ENCODE assay signal across 15 cellular contexts in genomic region chr13:46605089-46605488, GRCh38. TPM values are rescaled to one million over a fixed set of nuclear protein-coding genes. Genes with fewer than 3 reads are reported as not detected.
DNase-seq lines count a peak whose midpoint lies in the region; ATAC-seq and TF ChIP-seq lines count a peak whose summit lies in the region.
"Had no signal": no experiment of that assay in that cellular context is flagged by ENCODE, and none has a peak within 500 bp of the region (broad histone marks: within the 10 kb centered on the region; RNA-seq: fewer than 3 reads in every experiment).

No MANE protein-coding gene starts in this region.

- no peak overlapping the region for H3K4ac ChIP-seq in mesenchymal stem cell (ENCODE audit: low read depth in 1 of 2, low read length in 2 of 2)

- TSS peak; percentile 27 for BruUV-seq in Caco-2 (replicated peaks; lab: Mats Ljungman, UMichigan)

- intact Hi-C loops in Caco-2 (cut with micrococcal nuclease; ENCODE audit: unreplicated experiment) = no loop called here
- intact Hi-C loops in colonic mucosa (cut with DNase I) = no loop called here
- intact Hi-C loops in left lung (cut with DNase I) = no loop called here
- intact Hi-C loops in spleen (cut with DNase I; ENCODE audit: low total_unique reads) = no loop called here

- H4K8ac ChIP-seq in mesenchymal stem cell (ENCODE audit: low read length) = no peak overlapping the region

- no peak overlapping the region for H3K9ac ChIP-seq in colonic mucosa (ENCODE audit: low read depth in 2 of 2, low read length in 2 of 2)
- no peak overlapping the region for H3K9ac ChIP-seq in mesenchymal stem cell (ENCODE audit: low read length)

- H3K27ac Mint-ChIP-seq in Caco-2 (ENCODE audit: unreplicated experiment) (peak overlapping the region; percentile 88), HFFc6 (no peak overlapping the region; the same call in 1 of the 2 replicates)
- H3K27ac Mint-ChIP-seq: activated CD8-positive, alpha-beta memory T cell treated with anti-CD3 and anti-CD28 coated beads, Interleukin-2, amount 10 ng/mL, durations not matched to agents 7 days and 5 days; T-cell had no signal

- H3K36me3 ChIP-seq in Caco-2 (ENCODE audit: control insufficient read depth, insufficient read depth, low read length) (no peaks in the 10 kb centered on the region; the same call in 1 of the 2 replicates), colonic mucosa (no peaks in the 10 kb centered on the region), left lung (no peaks in the 10 kb centered on the region), spleen (no peaks in the 10 kb centered on the region), mesenchymal stem cell (ENCODE audit: control insufficient read depth in 1 of 2, insufficient read depth in 2 of 2, low read depth in 1 of 2, low read length in 2 of 2) (no peaks in the 10 kb centered on the region)
- H3K36me3 ChIP-seq: MG63 had no signal

- H3K9me3 Mint-ChIP-seq in Caco-2 (ENCODE audit: unreplicated experiment) (no peaks in the 10 kb centered on the region), HFFc6 (no peaks in the 10 kb centered on the region)
- H3K9me3 Mint-ChIP-seq: activated B cell treated with CpG ODN at 0.5 μM for 24 hours, T-cell had no signal

- POLR2A ChIA-PET in Caco-2 (lab: Charles Lee) = interaction anchor here (0.5 kb wide), 1 partner anchor 580 kb away, joined by 5 read pairs; no protein-coding TSS in a partner anchor

- no peak for DNase-seq in Caco-2
- DNase-seq in colonic mucosa = no peak
- DNase-seq in left lung = no peak
- no peak for DNase-seq in spleen
- DNase-seq in mesenchymal stem cell = no peak
- DNase-seq in AG20443 (ENCODE audit: low spot score) = no peak
- no peak for DNase-seq in H4 (ENCODE audit: low spot score)
- DNase-seq in HFFc6 = no peak
- DNase-seq: activated B cell treated with CpG ODN at 0.5 μM for 24 hours; activated CD8-positive, alpha-beta memory T cell treated with anti-CD3 and anti-CD28 coated beads, Interleukin-2, amount 10 ng/mL, durations not matched to agents 7 days and 5 days; activated naive CD4-positive, alpha-beta T cell treated with Interleukin-2 at 50 U/mL for 16 hours; MG63; NCI-H2081; NCI-H69; T-cell had no signal

- H3K23ac ChIP-seq in mesenchymal stem cell (ENCODE audit: low read length in 2 of 2) = no peak overlapping the region

- H2BK5ac ChIP-seq in mesenchymal stem cell (ENCODE audit: low read depth, low read length, poor library complexity, severe bottlenecking) = no peak overlapping the region

- H3K18ac ChIP-seq in mesenchymal stem cell (ENCODE audit: low read depth in 1 of 2, low read length in 2 of 2) = no peak overlapping the region

- H3K79me1 ChIP-seq in mesenchymal stem cell (replicated peaks; ENCODE audit: low read length, poor library complexity, severe bottlenecking) = peaks cover 11% of the 10 kb centered on the region

- H4K91ac ChIP-seq in mesenchymal stem cell (ENCODE audit: low read length) = no peak overlapping the region

- H3K4me3 ChIP-seq in Caco-2 (ENCODE audit: low read depth, low read length) (no peak overlapping the region), colonic mucosa (no peak overlapping the region), left lung (no peak overlapping the region), spleen (no peak overlapping the region), mesenchymal stem cell (ENCODE audit: insufficient read depth in 1 of 2, low read depth in 1 of 2, low read length in 2 of 2) (no peak overlapping the region)
- H3K4me3 ChIP-seq: MG63 had no signal

- H3K27ac ChIP-seq in colonic mucosa = peak overlapping the region; percentile 10
- peak overlapping the region in 1 of 2 donors; percentile 53 for H3K27ac ChIP-seq in left lung
- H3K27ac ChIP-seq in spleen = peak overlapping the region in 7 of 8 donors; percentile 46 to 77 (median 58)
- H3K27ac ChIP-seq in mesenchymal stem cell (ENCODE audit: low read length, poor library complexity, severe bottlenecking) = no peak overlapping the region

- ATAC-seq in left lung = peak; percentile 73
- ATAC-seq: activated CD8-positive, alpha-beta memory T cell treated with anti-CD3 and anti-CD28 coated beads, Interleukin-2, amount 10 ng/mL, durations not matched to agents 7 days and 5 days; T-cell had no signal

- no peak overlapping the region for H2BK15ac ChIP-seq in mesenchymal stem cell (ENCODE audit: low read depth, poor library complexity, severe bottlenecking)

- H3K27me3 ChIP-seq in Caco-2 (replicated peaks; ENCODE audit: control insufficient read depth, insufficient read depth, low read length) (no peaks in the 10 kb centered on the region), colonic mucosa (no peaks in the 10 kb centered on the region), left lung (no peaks in the 10 kb centered on the region), spleen (replicated peaks in 1 of 7) (no peaks in the 10 kb centered on the region), mesenchymal stem cell (ENCODE audit: control insufficient read depth in 1 of 2, insufficient read depth in 1 of 2, low read length in 2 of 2) (no peaks in the 10 kb centered on the region)
- H3K27me3 ChIP-seq: MG63 had no signal

- H3K4me1 Mint-ChIP-seq in Caco-2 (ENCODE audit: low read depth, unreplicated experiment) (peaks cover 78% of the 10 kb centered on the region), HFFc6 (ENCODE audit: low read depth) (peaks cover 65% of the 10 kb centered on the region)

- H3K27me3 Mint-ChIP-seq in Caco-2 (ENCODE audit: insufficient read depth, unreplicated experiment) = no peaks in the 10 kb centered on the region
- no peaks in the 10 kb centered on the region for H3K27me3 Mint-ChIP-seq in HFFc6 (ENCODE audit: insufficient read depth)
- H3K27me3 Mint-ChIP-seq: activated B cell treated with CpG ODN at 0.5 μM for 24 hours; activated CD8-positive, alpha-beta memory T cell treated with anti-CD3 and anti-CD28 coated beads, Interleukin-2, amount 10 ng/mL, durations not matched to agents 7 days and 5 days; T-cell had no signal

- H3K4me1 ChIP-seq in Caco-2 (peaks cover 100% of the 10 kb centered on the region), colonic mucosa (peaks cover 10% of the 10 kb centered on the region), left lung (peaks cover 23 to 80% of the 10 kb centered on the region in 2 donors), spleen (peaks cover 36 to 100% (median 96%) of the 10 kb centered on the region in 6 donors), mesenchymal stem cell (ENCODE audit: control insufficient read depth, insufficient read depth, low read depth, low read length) (peaks cover 24% of the 10 kb centered on the region)

- H3K9me3 ChIP-seq in Caco-2 (no peaks in the 10 kb centered on the region), colonic mucosa (no peaks in the 10 kb centered on the region), left lung (no peaks in the 10 kb centered on the region), spleen (no peaks in the 10 kb centered on the region), mesenchymal stem cell (ENCODE audit: control insufficient read depth, low read length) (no peaks in the 10 kb centered on the region)
- H3K9me3 ChIP-seq: MG63 had no signal

- no peak overlapping the region for H2BK12ac ChIP-seq in mesenchymal stem cell (ENCODE audit: low read length in 2 of 2)

- no peak for TF ChIP-seq POLR2A in spleen (IDR thresholded peaks at IDR 0.05)

- peak overlapping the region; percentile 42 for H3K4me3 Mint-ChIP-seq in Caco-2 (ENCODE audit: unreplicated experiment)
- H3K4me3 Mint-ChIP-seq in HFFc6 = no peak overlapping the region
- H3K4me3 Mint-ChIP-seq: activated CD8-positive, alpha-beta memory T cell treated with anti-CD3 and anti-CD28 coated beads, Interleukin-2, amount 10 ng/mL, durations not matched to agents 7 days and 5 days; T-cell had no signal

- CTCF ChIA-PET in Caco-2 (lab: Charles Lee) = no interaction called here

- no peak overlapping the region for H2AK5ac ChIP-seq in mesenchymal stem cell (ENCODE audit: low read length, severe bottlenecking)

- no peak overlapping the region for H2AFZ ChIP-seq in mesenchymal stem cell (ENCODE audit: low read depth, low read length)

- no peak overlapping the region for H3K14ac ChIP-seq in mesenchymal stem cell (ENCODE audit: low read length in 2 of 2)

- 57 to 78% (median 75%) methylated on average over 4 of the region's 4 CpGs for WGBS in spleen, 5 donors
- 93% methylated on average over 4 of the region's 4 CpGs for WGBS in mesenchymal stem cell

- no peak overlapping the region for H3K4me2 ChIP-seq in mesenchymal stem cell (ENCODE audit: low read length, poor library complexity, severe bottlenecking)

- H3K36me3 Mint-ChIP-seq in Caco-2 (ENCODE audit: insufficient read depth, unreplicated experiment) (peaks cover 28% of the 10 kb centered on the region), HFFc6 (ENCODE audit: low read depth) (no peaks in the 10 kb centered on the region)
- H3K36me3 Mint-ChIP-seq: activated CD8-positive, alpha-beta memory T cell treated with anti-CD3 and anti-CD28 coated beads, Interleukin-2, amount 10 ng/mL, durations not matched to agents 7 days and 5 days; T-cell had no signal

- TF ChIP-seq CTCF in Caco-2 (IDR thresholded peaks at IDR 0.05; ENCODE audit: insufficient read depth in 1 of 2, low read depth in 1 of 2, low read length in 1 of 2, severe bottlenecking in 1 of 2, unreplicated experiment in 1 of 2) (no peak), colonic mucosa (IDR thresholded peaks at IDR 0.05) (no peak), left lung (IDR thresholded peaks at IDR 0.05) (no peak), spleen (IDR thresholded peaks at IDR 0.05 in 8 of 11, conservative IDR thresholded peaks at IDR 0.05 in 3 of 11) (no peak), HFFc6 (IDR thresholded peaks at IDR 0.05) (no peak)

- no peak overlapping the region for H2BK120ac ChIP-seq in mesenchymal stem cell (ENCODE audit: low read depth, low read length)

RNA-seq across cellular contexts. Expression of gene LRCH1, which starts 52.1 kb away (rescaled TPM):
- total RNA-seq in Caco-2 (2022) (27.0 and 30.7 TPM in 2 replicates), colonic mucosa (10 to 100 TPM; 12.8 to 19.6 TPM), left lung (10 to 100 TPM; 16.1 to 17.7 TPM), spleen (10 to 100 TPM; 31.0 to 41.6 (median 38.6) TPM)
- polyA plus RNA-seq in spleen = 10 to 100 TPM in 1 of 3 donors, 1 to 10 TPM in 2; 7.4 to 10.0 (median 7.4) TPM
- 8.2 TPM for polyA plus RNA-seq in mesenchymal stem cell (2013, experiment 1 of 2)
- 7.9 TPM for polyA plus RNA-seq in mesenchymal stem cell (2013, experiment 2 of 2)
- total RNA-seq in H4 (2014; rRNA removed; shearing (Covaris generic)) = 2.1 and 3.1 TPM in 2 replicates
- 10 to 100 TPM; 11.3 to 13.9 (median 12.5) TPM for total RNA-seq in HFFc6 (2021; fragmentation: NEBNext Ultra II Directional; extraction: Animal tissue kit (Norgen Biotek cat#: 25700))
